In the genomic region with DNA sequence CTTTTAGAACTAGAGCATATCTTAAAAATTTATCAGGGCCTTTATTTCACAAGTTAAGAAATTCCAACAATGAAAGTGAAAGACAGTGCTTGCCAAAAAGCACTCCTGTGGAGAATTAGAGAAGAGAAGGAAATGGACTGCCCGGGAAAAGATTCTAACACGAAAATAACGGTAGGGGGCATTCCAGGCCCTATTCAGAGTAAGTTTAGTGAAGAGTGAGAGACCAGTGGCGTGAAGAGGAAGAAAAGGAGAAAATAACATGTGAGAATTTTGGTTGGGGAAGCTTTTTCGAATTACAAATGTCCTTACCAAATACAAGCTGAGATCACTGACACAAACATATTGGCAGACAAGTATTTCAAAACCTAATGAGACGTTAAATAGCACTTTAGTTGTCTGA, we compare ENCODE assay signal across 1 cellular context.
TF ChIP-seq lines count a peak whose summit lies in the region.

No MANE protein-coding gene starts in this region.

TF ChIP-seq in K562, 482 proteins besides CTCF, POLR2A, EP300 and RAD21 (continued from another document):
- TF ChIP-seq, protein P1, sequence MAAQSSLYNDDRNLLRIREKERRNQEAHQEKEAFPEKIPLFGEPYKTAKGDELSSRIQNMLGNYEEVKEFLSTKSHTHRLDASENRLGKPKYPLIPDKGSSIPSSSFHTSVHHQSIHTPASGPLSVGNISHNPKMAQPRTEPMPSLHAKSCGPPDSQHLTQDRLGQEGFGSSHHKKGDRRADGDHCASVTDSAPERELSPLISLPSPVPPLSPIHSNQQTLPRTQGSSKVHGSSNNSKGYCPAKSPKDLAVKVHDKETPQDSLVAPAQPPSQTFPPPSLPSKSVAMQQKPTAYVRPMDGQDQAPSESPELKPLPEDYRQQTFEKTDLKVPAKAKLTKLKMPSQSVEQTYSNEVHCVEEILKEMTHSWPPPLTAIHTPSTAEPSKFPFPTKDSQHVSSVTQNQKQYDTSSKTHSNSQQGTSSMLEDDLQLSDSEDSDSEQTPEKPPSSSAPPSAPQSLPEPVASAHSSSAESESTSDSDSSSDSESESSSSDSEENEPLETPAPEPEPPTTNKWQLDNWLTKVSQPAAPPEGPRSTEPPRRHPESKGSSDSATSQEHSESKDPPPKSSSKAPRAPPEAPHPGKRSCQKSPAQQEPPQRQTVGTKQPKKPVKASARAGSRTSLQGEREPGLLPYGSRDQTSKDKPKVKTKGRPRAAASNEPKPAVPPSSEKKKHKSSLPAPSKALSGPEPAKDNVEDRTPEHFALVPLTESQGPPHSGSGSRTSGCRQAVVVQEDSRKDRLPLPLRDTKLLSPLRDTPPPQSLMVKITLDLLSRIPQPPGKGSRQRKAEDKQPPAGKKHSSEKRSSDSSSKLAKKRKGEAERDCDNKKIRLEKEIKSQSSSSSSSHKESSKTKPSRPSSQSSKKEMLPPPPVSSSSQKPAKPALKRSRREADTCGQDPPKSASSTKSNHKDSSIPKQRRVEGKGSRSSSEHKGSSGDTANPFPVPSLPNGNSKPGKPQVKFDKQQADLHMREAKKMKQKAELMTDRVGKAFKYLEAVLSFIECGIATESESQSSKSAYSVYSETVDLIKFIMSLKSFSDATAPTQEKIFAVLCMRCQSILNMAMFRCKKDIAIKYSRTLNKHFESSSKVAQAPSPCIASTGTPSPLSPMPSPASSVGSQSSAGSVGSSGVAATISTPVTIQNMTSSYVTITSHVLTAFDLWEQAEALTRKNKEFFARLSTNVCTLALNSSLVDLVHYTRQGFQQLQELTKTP (IDR thresholded peaks at IDR 0.05; ENCODE audit: low read depth in 1 of 2, partially characterized antibody in 2 of 2), result no peak
- TF ChIP-seq ZNF57 (CRISPR knock-in tag; IDR thresholded peaks at IDR 0.05) (no peak), PHF21A (IDR thresholded peaks at IDR 0.05; ENCODE audit: borderline replicate concordance, low read depth) (no peak), CBX2 (IDR thresholded peaks at IDR 0.05; ENCODE audit: insufficient read depth, low read length, poor library complexity, severe bottlenecking) (no peak), TEAD4 (IDR thresholded peaks at IDR 0.05; ENCODE audit: low read length) (no peak), TEAD4 (CRISPR knock-in tag; IDR thresholded peaks at IDR 0.05; ENCODE audit: borderline replicate concordance) (no peak), XRCC4 (IDR thresholded peaks at IDR 0.05; ENCODE audit: extremely low read depth, insufficient read depth, insufficient read length) (no peak), GTF2F1 (IDR thresholded peaks at IDR 0.05; ENCODE audit: low read depth, low read length) (no peak), MXI1 (IDR thresholded peaks at IDR 0.05; ENCODE audit: low read depth, low read length) (no peak), SAFB (IDR thresholded peaks at IDR 0.05; ENCODE audit: borderline replicate concordance, low read depth, low read length) (no peak), ZNF586 (CRISPR knock-in tag; conservative IDR thresholded peaks at IDR 0.05) (no peak), FOXP1 (CRISPR knock-in tag; IDR thresholded peaks at IDR 0.05) (no peak), PCBP2 (IDR thresholded peaks at IDR 0.05; ENCODE audit: low read depth, low read length, poor library complexity, severe bottlenecking) (no peak), NRF1 (conservative IDR thresholded peaks at IDR 0.05 in 1 of 2, IDR thresholded peaks at IDR 0.05 in 1 of 2) (no peak), PML (IDR thresholded peaks at IDR 0.05; ENCODE audit: low read length) (no peak)
- TF ChIP-seq, protein P2, sequence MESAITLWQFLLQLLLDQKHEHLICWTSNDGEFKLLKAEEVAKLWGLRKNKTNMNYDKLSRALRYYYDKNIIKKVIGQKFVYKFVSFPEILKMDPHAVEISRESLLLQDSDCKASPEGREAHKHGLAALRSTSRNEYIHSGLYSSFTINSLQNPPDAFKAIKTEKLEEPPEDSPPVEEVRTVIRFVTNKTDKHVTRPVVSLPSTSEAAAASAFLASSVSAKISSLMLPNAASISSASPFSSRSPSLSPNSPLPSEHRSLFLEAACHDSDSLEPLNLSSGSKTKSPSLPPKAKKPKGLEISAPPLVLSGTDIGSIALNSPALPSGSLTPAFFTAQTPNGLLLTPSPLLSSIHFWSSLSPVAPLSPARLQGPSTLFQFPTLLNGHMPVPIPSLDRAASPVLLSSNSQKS (CRISPR knock-in tag; IDR thresholded peaks at IDR 0.05), result no peak
- TF ChIP-seq, protein P3, sequence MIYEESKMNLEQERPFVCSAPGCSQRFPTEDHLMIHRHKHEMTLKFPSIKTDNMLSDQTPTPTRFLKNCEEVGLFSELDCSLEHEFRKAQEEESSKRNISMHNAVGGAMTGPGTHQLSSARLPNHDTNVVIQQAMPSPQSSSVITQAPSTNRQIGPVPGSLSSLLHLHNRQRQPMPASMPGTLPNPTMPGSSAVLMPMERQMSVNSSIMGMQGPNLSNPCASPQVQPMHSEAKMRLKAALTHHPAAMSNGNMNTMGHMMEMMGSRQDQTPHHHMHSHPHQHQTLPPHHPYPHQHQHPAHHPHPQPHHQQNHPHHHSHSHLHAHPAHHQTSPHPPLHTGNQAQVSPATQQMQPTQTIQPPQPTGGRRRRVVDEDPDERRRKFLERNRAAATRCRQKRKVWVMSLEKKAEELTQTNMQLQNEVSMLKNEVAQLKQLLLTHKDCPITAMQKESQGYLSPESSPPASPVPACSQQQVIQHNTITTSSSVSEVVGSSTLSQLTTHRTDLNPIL (CRISPR knock-in tag; IDR thresholded peaks at IDR 0.05), result no peak
- TF ChIP-seq, protein P4, sequence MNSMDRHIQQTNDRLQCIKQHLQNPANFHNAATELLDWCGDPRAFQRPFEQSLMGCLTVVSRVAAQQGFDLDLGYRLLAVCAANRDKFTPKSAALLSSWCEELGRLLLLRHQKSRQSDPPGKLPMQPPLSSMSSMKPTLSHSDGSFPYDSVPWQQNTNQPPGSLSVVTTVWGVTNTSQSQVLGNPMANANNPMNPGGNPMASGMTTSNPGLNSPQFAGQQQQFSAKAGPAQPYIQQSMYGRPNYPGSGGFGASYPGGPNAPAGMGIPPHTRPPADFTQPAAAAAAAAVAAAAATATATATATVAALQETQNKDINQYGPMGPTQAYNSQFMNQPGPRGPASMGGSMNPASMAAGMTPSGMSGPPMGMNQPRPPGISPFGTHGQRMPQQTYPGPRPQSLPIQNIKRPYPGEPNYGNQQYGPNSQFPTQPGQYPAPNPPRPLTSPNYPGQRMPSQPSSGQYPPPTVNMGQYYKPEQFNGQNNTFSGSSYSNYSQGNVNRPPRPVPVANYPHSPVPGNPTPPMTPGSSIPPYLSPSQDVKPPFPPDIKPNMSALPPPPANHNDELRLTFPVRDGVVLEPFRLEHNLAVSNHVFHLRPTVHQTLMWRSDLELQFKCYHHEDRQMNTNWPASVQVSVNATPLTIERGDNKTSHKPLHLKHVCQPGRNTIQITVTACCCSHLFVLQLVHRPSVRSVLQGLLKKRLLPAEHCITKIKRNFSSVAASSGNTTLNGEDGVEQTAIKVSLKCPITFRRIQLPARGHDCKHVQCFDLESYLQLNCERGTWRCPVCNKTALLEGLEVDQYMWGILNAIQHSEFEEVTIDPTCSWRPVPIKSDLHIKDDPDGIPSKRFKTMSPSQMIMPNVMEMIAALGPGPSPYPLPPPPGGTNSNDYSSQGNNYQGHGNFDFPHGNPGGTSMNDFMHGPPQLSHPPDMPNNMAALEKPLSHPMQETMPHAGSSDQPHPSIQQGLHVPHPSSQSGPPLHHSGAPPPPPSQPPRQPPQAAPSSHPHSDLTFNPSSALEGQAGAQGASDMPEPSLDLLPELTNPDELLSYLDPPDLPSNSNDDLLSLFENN (IDR thresholded peaks at IDR 0.05; ENCODE audit: low read depth in 2 of 2, low read length in 2 of 2), result no peak
- TF ChIP-seq, protein P5, sequence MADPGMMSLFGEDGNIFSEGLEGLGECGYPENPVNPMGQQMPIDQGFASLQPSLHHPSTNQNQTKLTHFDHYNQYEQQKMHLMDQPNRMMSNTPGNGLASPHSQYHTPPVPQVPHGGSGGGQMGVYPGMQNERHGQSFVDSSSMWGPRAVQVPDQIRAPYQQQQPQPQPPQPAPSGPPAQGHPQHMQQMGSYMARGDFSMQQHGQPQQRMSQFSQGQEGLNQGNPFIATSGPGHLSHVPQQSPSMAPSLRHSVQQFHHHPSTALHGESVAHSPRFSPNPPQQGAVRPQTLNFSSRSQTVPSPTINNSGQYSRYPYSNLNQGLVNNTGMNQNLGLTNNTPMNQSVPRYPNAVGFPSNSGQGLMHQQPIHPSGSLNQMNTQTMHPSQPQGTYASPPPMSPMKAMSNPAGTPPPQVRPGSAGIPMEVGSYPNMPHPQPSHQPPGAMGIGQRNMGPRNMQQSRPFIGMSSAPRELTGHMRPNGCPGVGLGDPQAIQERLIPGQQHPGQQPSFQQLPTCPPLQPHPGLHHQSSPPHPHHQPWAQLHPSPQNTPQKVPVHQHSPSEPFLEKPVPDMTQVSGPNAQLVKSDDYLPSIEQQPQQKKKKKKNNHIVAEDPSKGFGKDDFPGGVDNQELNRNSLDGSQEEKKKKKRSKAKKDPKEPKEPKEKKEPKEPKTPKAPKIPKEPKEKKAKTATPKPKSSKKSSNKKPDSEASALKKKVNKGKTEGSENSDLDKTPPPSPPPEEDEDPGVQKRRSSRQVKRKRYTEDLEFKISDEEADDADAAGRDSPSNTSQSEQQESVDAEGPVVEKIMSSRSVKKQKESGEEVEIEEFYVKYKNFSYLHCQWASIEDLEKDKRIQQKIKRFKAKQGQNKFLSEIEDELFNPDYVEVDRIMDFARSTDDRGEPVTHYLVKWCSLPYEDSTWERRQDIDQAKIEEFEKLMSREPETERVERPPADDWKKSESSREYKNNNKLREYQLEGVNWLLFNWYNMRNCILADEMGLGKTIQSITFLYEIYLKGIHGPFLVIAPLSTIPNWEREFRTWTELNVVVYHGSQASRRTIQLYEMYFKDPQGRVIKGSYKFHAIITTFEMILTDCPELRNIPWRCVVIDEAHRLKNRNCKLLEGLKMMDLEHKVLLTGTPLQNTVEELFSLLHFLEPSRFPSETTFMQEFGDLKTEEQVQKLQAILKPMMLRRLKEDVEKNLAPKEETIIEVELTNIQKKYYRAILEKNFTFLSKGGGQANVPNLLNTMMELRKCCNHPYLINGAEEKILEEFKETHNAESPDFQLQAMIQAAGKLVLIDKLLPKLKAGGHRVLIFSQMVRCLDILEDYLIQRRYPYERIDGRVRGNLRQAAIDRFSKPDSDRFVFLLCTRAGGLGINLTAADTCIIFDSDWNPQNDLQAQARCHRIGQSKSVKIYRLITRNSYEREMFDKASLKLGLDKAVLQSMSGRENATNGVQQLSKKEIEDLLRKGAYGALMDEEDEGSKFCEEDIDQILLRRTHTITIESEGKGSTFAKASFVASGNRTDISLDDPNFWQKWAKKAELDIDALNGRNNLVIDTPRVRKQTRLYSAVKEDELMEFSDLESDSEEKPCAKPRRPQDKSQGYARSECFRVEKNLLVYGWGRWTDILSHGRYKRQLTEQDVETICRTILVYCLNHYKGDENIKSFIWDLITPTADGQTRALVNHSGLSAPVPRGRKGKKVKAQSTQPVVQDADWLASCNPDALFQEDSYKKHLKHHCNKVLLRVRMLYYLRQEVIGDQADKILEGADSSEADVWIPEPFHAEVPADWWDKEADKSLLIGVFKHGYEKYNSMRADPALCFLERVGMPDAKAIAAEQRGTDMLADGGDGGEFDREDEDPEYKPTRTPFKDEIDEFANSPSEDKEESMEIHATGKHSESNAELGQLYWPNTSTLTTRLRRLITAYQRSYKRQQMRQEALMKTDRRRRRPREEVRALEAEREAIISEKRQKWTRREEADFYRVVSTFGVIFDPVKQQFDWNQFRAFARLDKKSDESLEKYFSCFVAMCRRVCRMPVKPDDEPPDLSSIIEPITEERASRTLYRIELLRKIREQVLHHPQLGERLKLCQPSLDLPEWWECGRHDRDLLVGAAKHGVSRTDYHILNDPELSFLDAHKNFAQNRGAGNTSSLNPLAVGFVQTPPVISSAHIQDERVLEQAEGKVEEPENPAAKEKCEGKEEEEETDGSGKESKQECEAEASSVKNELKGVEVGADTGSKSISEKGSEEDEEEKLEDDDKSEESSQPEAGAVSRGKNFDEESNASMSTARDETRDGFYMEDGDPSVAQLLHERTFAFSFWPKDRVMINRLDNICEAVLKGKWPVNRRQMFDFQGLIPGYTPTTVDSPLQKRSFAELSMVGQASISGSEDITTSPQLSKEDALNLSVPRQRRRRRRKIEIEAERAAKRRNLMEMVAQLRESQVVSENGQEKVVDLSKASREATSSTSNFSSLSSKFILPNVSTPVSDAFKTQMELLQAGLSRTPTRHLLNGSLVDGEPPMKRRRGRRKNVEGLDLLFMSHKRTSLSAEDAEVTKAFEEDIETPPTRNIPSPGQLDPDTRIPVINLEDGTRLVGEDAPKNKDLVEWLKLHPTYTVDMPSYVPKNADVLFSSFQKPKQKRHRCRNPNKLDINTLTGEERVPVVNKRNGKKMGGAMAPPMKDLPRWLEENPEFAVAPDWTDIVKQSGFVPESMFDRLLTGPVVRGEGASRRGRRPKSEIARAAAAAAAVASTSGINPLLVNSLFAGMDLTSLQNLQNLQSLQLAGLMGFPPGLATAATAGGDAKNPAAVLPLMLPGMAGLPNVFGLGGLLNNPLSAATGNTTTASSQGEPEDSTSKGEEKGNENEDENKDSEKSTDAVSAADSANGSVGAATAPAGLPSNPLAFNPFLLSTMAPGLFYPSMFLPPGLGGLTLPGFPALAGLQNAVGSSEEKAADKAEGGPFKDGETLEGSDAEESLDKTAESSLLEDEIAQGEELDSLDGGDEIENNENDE (IDR thresholded peaks at IDR 0.05; ENCODE audit: low read depth, low read length), result no peak
- TF ChIP-seq, protein P6, sequence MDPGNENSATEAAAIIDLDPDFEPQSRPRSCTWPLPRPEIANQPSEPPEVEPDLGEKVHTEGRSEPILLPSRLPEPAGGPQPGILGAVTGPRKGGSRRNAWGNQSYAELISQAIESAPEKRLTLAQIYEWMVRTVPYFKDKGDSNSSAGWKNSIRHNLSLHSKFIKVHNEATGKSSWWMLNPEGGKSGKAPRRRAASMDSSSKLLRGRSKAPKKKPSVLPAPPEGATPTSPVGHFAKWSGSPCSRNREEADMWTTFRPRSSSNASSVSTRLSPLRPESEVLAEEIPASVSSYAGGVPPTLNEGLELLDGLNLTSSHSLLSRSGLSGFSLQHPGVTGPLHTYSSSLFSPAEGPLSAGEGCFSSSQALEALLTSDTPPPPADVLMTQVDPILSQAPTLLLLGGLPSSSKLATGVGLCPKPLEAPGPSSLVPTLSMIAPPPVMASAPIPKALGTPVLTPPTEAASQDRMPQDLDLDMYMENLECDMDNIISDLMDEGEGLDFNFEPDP (CRISPR knock-in tag; IDR thresholded peaks at IDR 0.05), result no peak
